ENCODE assay signal across 13 cellular contexts in genomic region chr7:81665236-81665635, GRCh38.
A peak's percentile ranks its signal among the peaks of the same experiment; 100 is the strongest.
DNase-seq lines count a peak whose midpoint lies in the region; ATAC-seq and TF ChIP-seq lines count a peak whose summit lies in the region.
"Had no signal": no experiment of that assay in that cellular context is flagged by ENCODE, and none has a peak within 500 bp of the region (broad histone marks: within the 10 kb centered on the region; RNA-seq: fewer than 3 reads in every experiment).

No MANE protein-coding gene starts in this region.

- H3K18ac ChIP-seq in IMR-90 (ENCODE audit: low read depth, low read length), result peak overlapping the region; percentile 92

- no TSS peak for BruUV-seq in IMR-90 (replicated peaks; lab: Mats Ljungman, UMichigan)

- no peaks in the 10 kb centered on the region for H4K20me1 ChIP-seq in IMR-90 (ENCODE audit: insufficient read depth, low read length)

- no peak overlapping the region for H3K56ac ChIP-seq in IMR-90 (ENCODE audit: extremely low read depth, insufficient read depth, low read length)

- H3K27ac ChIP-seq in IMR-90 (ENCODE audit: insufficient read depth, low read length), result no peak overlapping the region

- WGBS in IMR-90 (ENCODE audit: extremely low coverage in 2 of 2, insufficient read length in 1 of 2), 2 experiments, result no CpG with 5 or more reads among the region's 3 CpGs

- no peak overlapping the region for H3K23ac ChIP-seq in IMR-90 (ENCODE audit: low read depth, low read length)

- no peak overlapping the region for H2AK5ac ChIP-seq in IMR-90 (ENCODE audit: low read depth, low read length)

- no peak for TF ChIP-seq POLR2A in IMR-90 (IDR thresholded peaks at IDR 0.05; ENCODE audit: low read depth, low read length)

- no peak overlapping the region for H3K4me3 Mint-ChIP-seq in chondrocyte (ENCODE audit: unreplicated experiment)
- H3K4me3 Mint-ChIP-seq in activated CD4-positive, alpha-beta T cell treated with anti-CD3 and anti-CD28 coated beads for 36 hours, result no peak overlapping the region
- H3K4me3 Mint-ChIP-seq: B cell; CD4-positive, alpha-beta memory T cell; H9 had no signal

- H3K9ac ChIP-seq in IMR-90 (ENCODE audit: low read depth, low read length), result no peak overlapping the region

- no peaks in the 10 kb centered on the region for H3K9me1 ChIP-seq in IMR-90 (ENCODE audit: insufficient read depth, low read length)

- no peak overlapping the region for H2AK9ac ChIP-seq in IMR-90 (replicated peaks; ENCODE audit: low read depth, low read length, poor library complexity)

- peaks cover 68% of the 10 kb centered on the region for H3K4me1 Mint-ChIP-seq in chondrocyte (ENCODE audit: low read depth)
- H3K4me1 Mint-ChIP-seq in activated CD4-positive, alpha-beta T cell treated with anti-CD3 and anti-CD28 coated beads for 36 hours, result no peaks in the 10 kb centered on the region
- H3K4me1 Mint-ChIP-seq: B cell; CD4-positive, alpha-beta memory T cell had no signal

- TF ChIP-seq CTCF in IMR-90 (conservative IDR thresholded peaks at IDR 0.05; ENCODE audit: low read depth, low read length), result no peak
- TF ChIP-seq CTCF in chondrocyte (IDR thresholded peaks at IDR 0.05), result no peak

- DNase-seq in IMR-90, result no peak
- DNase-seq in NCI-H82 treated with DMSO at 0.1 percent for 48 hours (lab: John Stamatoyannopoulos, UW; ENCODE audit: unreplicated experiment), result peak; percentile 46
- no peak for DNase-seq in chondrocyte (ENCODE audit: low spot score)
- DNase-seq in EL, result no peak
- no peak for DNase-seq in activated CD4-positive, alpha-beta T cell treated with anti-CD3 and anti-CD28 coated beads for 36 hours
- DNase-seq: C1 segment of cervical spinal cord; CD4-positive, alpha-beta memory T cell; DMS153; DMS79; GF-D8; H9 had no signal

- H3K36me3 ChIP-seq in IMR-90 (ENCODE audit: control insufficient read depth, insufficient read depth, low read length), result no peaks in the 10 kb centered on the region

- no peaks in the 10 kb centered on the region for H3K79me1 ChIP-seq in IMR-90 (ENCODE audit: low read depth in 1 of 2, low read length in 2 of 2)

- CTCF ChIA-PET in IMR-90 (lab: Yijun Ruan, JAX), result interaction anchor here (0.7 to 1.3 kb wide), 3 partner anchors 9 to 31 kb away, joined by 3 to 5 read pairs (median 3); no protein-coding TSS in a partner anchor
- CTCF ChIA-PET in activated CD4-positive, alpha-beta T cell treated with anti-CD3 and anti-CD28 coated beads for 36 hours (lab: Charles Lee), result no interaction called here

- H3K27me3 ChIP-seq in IMR-90 (ENCODE audit: control insufficient read depth, insufficient read depth, low read length), result no peaks in the 10 kb centered on the region

- peaks cover 8% of the 10 kb centered on the region for H3K36me3 Mint-ChIP-seq in chondrocyte (ENCODE audit: low read depth)
- no peaks in the 10 kb centered on the region for H3K36me3 Mint-ChIP-seq in activated CD4-positive, alpha-beta T cell treated with anti-CD3 and anti-CD28 coated beads for 36 hours (ENCODE audit: low read depth)
- H3K36me3 Mint-ChIP-seq: CD4-positive, alpha-beta memory T cell had no signal

- H2BK5ac ChIP-seq in IMR-90 (ENCODE audit: low read depth, low read length, poor library complexity, severe bottlenecking), result no peak overlapping the region

- no peak for TF ChIP-seq RAD21 in IMR-90 (IDR thresholded peaks at IDR 0.05; ENCODE audit: low read length)

- H3K4me3 ChIP-seq in IMR-90 (ENCODE audit: insufficient read depth, low read depth, low read length), result no peak overlapping the region

- peak overlapping the region; percentile 49 for H3K27ac Mint-ChIP-seq in chondrocyte (ENCODE audit: unreplicated experiment)
- no peak overlapping the region for H3K27ac Mint-ChIP-seq in activated CD4-positive, alpha-beta T cell treated with anti-CD3 and anti-CD28 coated beads for 36 hours
- H3K27ac Mint-ChIP-seq: B cell; CD4-positive, alpha-beta memory T cell had no signal

- dilution Hi-C loops in IMR-90 (cut with HindIII; ENCODE audit: low sequenced_read_pairs, unreplicated experiment), result no loop called here

- H3K9me3 Mint-ChIP-seq in chondrocyte (ENCODE audit: low read depth), result peaks cover 25% of the 10 kb centered on the region
- peaks cover 4% of the 10 kb centered on the region for H3K9me3 Mint-ChIP-seq in activated CD4-positive, alpha-beta T cell treated with anti-CD3 and anti-CD28 coated beads for 36 hours (ENCODE audit: low read depth)
- H3K9me3 Mint-ChIP-seq: H9 had no signal

- H3K9me3 ChIP-seq in IMR-90 (ENCODE audit: control insufficient read depth, insufficient read depth, low read length), result peaks cover 5% of the 10 kb centered on the region; the same call in 1 of the 2 replicates

- no peaks in the 10 kb centered on the region for H3K27me3 Mint-ChIP-seq in chondrocyte (ENCODE audit: low read depth)
- no peaks in the 10 kb centered on the region for H3K27me3 Mint-ChIP-seq in activated CD4-positive, alpha-beta T cell treated with anti-CD3 and anti-CD28 coated beads for 36 hours
- H3K27me3 Mint-ChIP-seq: B cell; CD4-positive, alpha-beta memory T cell had no signal

- no peak overlapping the region for H2AFZ ChIP-seq in IMR-90 (replicated peaks; ENCODE audit: low read length, poor library complexity)

- H2BK120ac ChIP-seq in IMR-90 (ENCODE audit: low read depth, low read length), result no peak overlapping the region

- no peak for ATAC-seq in IMR-90 (ENCODE audit: low read depth)
- ATAC-seq in activated CD4-positive, alpha-beta T cell treated with anti-CD3 and anti-CD28 coated beads for 36 hours, result no peak
- no peak for ATAC-seq in HG02571 (IDR thresholded peaks at IDR 0.05; ENCODE audit: unreplicated experiment)

- H3K4me2 ChIP-seq in IMR-90 (ENCODE audit: low read depth, low read length), result no peak overlapping the region

- POLR2A ChIA-PET in IMR-90 (lab: Charles Lee; ENCODE audit: unreplicated experiment), result no interaction called here
- POLR2A ChIA-PET in activated CD4-positive, alpha-beta T cell treated with anti-CD3 and anti-CD28 coated beads for 36 hours (lab: Charles Lee), result no interaction called here

- peak overlapping the region; percentile 36; the same call in 1 of the 3 replicates for H2BK15ac ChIP-seq in IMR-90 (ENCODE audit: low read depth, low read length)

- intact Hi-C loops in IMR-90 (cut with micrococcal nuclease), result no loop called here
- intact Hi-C loops in activated CD4-positive, alpha-beta T cell treated with anti-CD3 and anti-CD28 coated beads for 36 hours (cut with DNase I, micrococcal nuclease), result no loop called here

- H4K91ac ChIP-seq in IMR-90 (ENCODE audit: insufficient read depth, low read depth, low read length), result no peak overlapping the region; the same call in 1 of the 2 replicates

- H4K8ac ChIP-seq in IMR-90 (ENCODE audit: low read depth in 2 of 2, low read length in 2 of 2), result 0 out of 4 replicates have a peak overlapping the region, but pooled peaks of 1 of the 2 experiments have one; percentile 45

- in situ Hi-C loops in IMR-90 (cut with MboI; ENCODE audit: low sequenced_read_pairs), result no loop called here

- H4K5ac ChIP-seq in IMR-90 (ENCODE audit: low read depth, low read length), result no peak overlapping the region

- no peak overlapping the region for H2BK20ac ChIP-seq in IMR-90 (ENCODE audit: low read depth, low read length)

- peaks cover 6% of the 10 kb centered on the region for H3K4me1 ChIP-seq in IMR-90 (ENCODE audit: control insufficient read depth, insufficient read depth, low read length)

- no peak overlapping the region for H3K4ac ChIP-seq in IMR-90 (ENCODE audit: low read depth, low read length)

- H3K14ac ChIP-seq in IMR-90 (replicated peaks; ENCODE audit: low read depth, low read length), result no peak overlapping the region

TF ChIP-seq in IMR-90, 13 proteins besides CTCF, POLR2A, EP300 and RAD21:
- TF ChIP-seq CEBPB (IDR thresholded peaks at IDR 0.05; ENCODE audit: low read depth, low read length), result no peak
- TF ChIP-seq MAZ (IDR thresholded peaks at IDR 0.05; ENCODE audit: borderline replicate concordance, low read depth, low read length), result no peak
- no peak for TF ChIP-seq RCOR1 (IDR thresholded peaks at IDR 0.05; ENCODE audit: insufficient replicate concordance, low read length)
- no peak for TF ChIP-seq NFE2L2 (IDR thresholded peaks at IDR 0.05; ENCODE audit: low read depth, low read length)
- no peak for TF ChIP-seq RFX5 (IDR thresholded peaks at IDR 0.05; ENCODE audit: low read depth, low read length)
- no peak for TF ChIP-seq FOS (IDR thresholded peaks at IDR 0.05; ENCODE audit: low read depth, low read length)
- no peak for TF ChIP-seq CHD1 (IDR thresholded peaks at IDR 0.05; ENCODE audit: low read depth, low read length)
- no peak for TF ChIP-seq MAFK (IDR thresholded peaks at IDR 0.05; ENCODE audit: low read depth, low read length)
- no peak for TF ChIP-seq BHLHE40 (IDR thresholded peaks at IDR 0.05; ENCODE audit: low read depth, low read length)
- TF ChIP-seq, protein P1, sequence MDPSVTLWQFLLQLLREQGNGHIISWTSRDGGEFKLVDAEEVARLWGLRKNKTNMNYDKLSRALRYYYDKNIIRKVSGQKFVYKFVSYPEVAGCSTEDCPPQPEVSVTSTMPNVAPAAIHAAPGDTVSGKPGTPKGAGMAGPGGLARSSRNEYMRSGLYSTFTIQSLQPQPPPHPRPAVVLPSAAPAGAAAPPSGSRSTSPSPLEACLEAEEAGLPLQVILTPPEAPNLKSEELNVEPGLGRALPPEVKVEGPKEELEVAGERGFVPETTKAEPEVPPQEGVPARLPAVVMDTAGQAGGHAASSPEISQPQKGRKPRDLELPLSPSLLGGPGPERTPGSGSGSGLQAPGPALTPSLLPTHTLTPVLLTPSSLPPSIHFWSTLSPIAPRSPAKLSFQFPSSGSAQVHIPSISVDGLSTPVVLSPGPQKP (IDR thresholded peaks at IDR 0.05; ENCODE audit: borderline replicate concordance, low read depth, low read length), result no peak
- no peak for TF ChIP-seq USF2 (IDR thresholded peaks at IDR 0.05; ENCODE audit: low read depth, low read length)
- TF ChIP-seq SMC3 (IDR thresholded peaks at IDR 0.05; ENCODE audit: low read depth, low read length), result no peak
- no peak for TF ChIP-seq MXI1 (IDR thresholded peaks at IDR 0.05; ENCODE audit: borderline replicate concordance, low read depth, low read length)
TF ChIP-seq in IMR-90: peak in this region for 0.
